1 cellular context compared by ENCODE assay signal in genomic region chr10:8508882-8509281, GRCh38.
TF ChIP-seq lines count a peak whose summit lies in the region.

No MANE protein-coding gene starts in this region.

TF ChIP-seq in SK-N-SH treated with all-trans-retinoic acid at 6 μM for 48 hours, 23 proteins besides CTCF, POLR2A, EP300 and RAD21 (continued from another document):
- TF ChIP-seq CSRNP3 (CRISPR knock-in tag; IDR thresholded peaks at IDR 0.05) (no peak), TSHZ2 (CRISPR knock-in tag; IDR thresholded peaks at IDR 0.05) (no peak), SNAI2 (CRISPR knock-in tag; IDR thresholded peaks at IDR 0.05) (no peak)
